19 cellular contexts compared by ENCODE assay signal in genomic region chr1:172979828-172980227, GRCh38.
"Had no signal": no experiment of that assay in that cellular context is flagged by ENCODE, and none has a peak within 500 bp of the region (broad histone marks: within the 10 kb centered on the region; RNA-seq: fewer than 3 reads in every experiment).

No MANE protein-coding gene starts in this region.

- H3K4me3 ChIP-seq: SJCRH30 had no signal

- H3K27ac ChIP-seq: RWPE1, SJCRH30 had no signal

- DNase-seq: KBM-7, MV-4-11, NCI-H1048, NCI-H1105, NCI-H1417, NCI-H1436 treated with DMSO at 0.1 percent for 48 hours, NCI-H1694, NCI-H187 treated with DMSO at 0.1 percent for 48 hours, NCI-H2029 treated with DMSO at 0.1 percent for 48 hours, NCI-H2171 treated with DMSO at 0.1 percent for 48 hours, NCI-H345, NCI-H510A, NCI-H524 treated with DMSO at 0.1 percent for 48 hours, NCI-H69, NCI-H774, SHP77, SJCRH30 had no signal

- H3K9me3 ChIP-seq: SJCRH30 had no signal

- H3K36me3 ChIP-seq: SJCRH30 had no signal

- ATAC-seq: SK-N-SH treated with all-trans-retinoic acid at 6 μM for 48 hours had no signal

- H3K27me3 ChIP-seq: SJCRH30 had no signal
